8 cellular contexts compared by ENCODE assay signal in genomic region chr12:98397323-98398105, GRCh38.
DNase-seq lines count a peak whose midpoint lies in the region; TF ChIP-seq lines count a peak whose summit lies in the region.

No MANE protein-coding gene starts in this region.

- CTCF ChIA-PET in HEK293 (lab: Yijun Ruan, JAX) = interaction anchor here (0.6 to 4.1 kb wide), 21 partner anchors 9 to 1841 kb away, joined by 3 to 19 read pairs (median 4); partner anchors contain the start of gene TMPO
- CTCF ChIA-PET in activated naive CD4-positive, alpha-beta T cell treated with anti-CD3 and anti-CD28 coated beads, Interleukin-2, amount 10 ng/mL, durations not matched to agents 7 days and 5 days (lab: Charles Lee) = interaction anchor here (0.7 to 1.9 kb wide), 14 partner anchors 9 to 1413 kb away, joined by 3 to 8 read pairs (median 4); no protein-coding TSS in a partner anchor

- TF ChIP-seq CTCF in HEK293 (tag by site-specific recombination; IDR thresholded peaks at IDR 0.05) (peak; percentile 87), glutamatergic neuron (IDR thresholded peaks at IDR 0.05; ENCODE audit: partially characterized antibody, unreplicated experiment) (peak; percentile 93), ovary (IDR thresholded peaks at IDR 0.05) (peak; percentile 71 to 75 (median 71)), thyroid gland (IDR thresholded peaks at IDR 0.05) (peak; percentile 75 to 93 (median 92))

- H3K36me3 Mint-ChIP-seq in activated naive CD4-positive, alpha-beta T cell treated with anti-CD3 and anti-CD28 coated beads, Interleukin-2, amount 10 ng/mL, durations not matched to agents 7 days and 5 days = no peaks in the 10 kb centered on the region
- no peaks in the 10 kb centered on the region for H3K36me3 Mint-ChIP-seq in glutamatergic neuron (ENCODE audit: unreplicated experiment)

- TF ChIP-seq EP300 in ovary (IDR thresholded peaks at IDR 0.05) = no peak

- no peak overlapping the region; the same call in 1 of the 2 replicates for H3K27ac ChIP-seq in HEK293 (ENCODE audit: extremely low read depth, low read depth, low read length)
- no peak overlapping the region for H3K27ac ChIP-seq in ovary
- H3K27ac ChIP-seq in thyroid gland = peak overlapping the region in 2 of 3 donors; percentile 20 to 30

- WGBS in ovary, 3 donors = 17 to 20% (median 19%) methylated on average over 33 of the region's 33 CpGs
- WGBS in thyroid gland, 2 donors = 22% methylated on average over 33 of the region's 33 CpGs

- H3K4me1 ChIP-seq in HEK293 (ENCODE audit: control insufficient read depth, insufficient read depth, low read length) (peaks cover 7% of the 10 kb centered on the region), ovary (ENCODE audit: insufficient read depth) (no peaks in the 10 kb centered on the region), thyroid gland (peaks cover 8 to 26% of the 10 kb centered on the region in 2 donors)

- POLR2A ChIA-PET in HEK293 (lab: Yijun Ruan, JAX) = no interaction called here

- peak; percentile 26 for DNase-seq in GM04503 (ENCODE audit: low read depth)
- DNase-seq in MG63 = peak; percentile 70
- DNase-seq in SK-MEL-5 (ENCODE audit: low read depth, low spot score) = peak; percentile 84
- DNase-seq in activated naive CD4-positive, alpha-beta T cell treated with anti-CD3 and anti-CD28 coated beads, Interleukin-2, amount 10 ng/mL, durations not matched to agents 7 days and 5 days = peak; percentile 90
- DNase-seq in glutamatergic neuron = peak; percentile 84
- peak; percentile 68 to 87 (median 82) for DNase-seq in ovary
- DNase-seq in thyroid gland = peak; percentile 79 to 87

- H3K4me3 Mint-ChIP-seq in activated naive CD4-positive, alpha-beta T cell treated with anti-CD3 and anti-CD28 coated beads, Interleukin-2, amount 10 ng/mL, durations not matched to agents 7 days and 5 days = peak overlapping the region; percentile 74
- H3K4me3 Mint-ChIP-seq in glutamatergic neuron (ENCODE audit: unreplicated experiment) = peak overlapping the region; percentile 87

- peak overlapping the region; percentile 56 for H3K27ac Mint-ChIP-seq in activated naive CD4-positive, alpha-beta T cell treated with anti-CD3 and anti-CD28 coated beads, Interleukin-2, amount 10 ng/mL, durations not matched to agents 7 days and 5 days
- H3K27ac Mint-ChIP-seq in glutamatergic neuron (ENCODE audit: unreplicated experiment) = peak overlapping the region; percentile 22

- H3K4me1 Mint-ChIP-seq in activated naive CD4-positive, alpha-beta T cell treated with anti-CD3 and anti-CD28 coated beads, Interleukin-2, amount 10 ng/mL, durations not matched to agents 7 days and 5 days = peaks cover 41% of the 10 kb centered on the region
- H3K4me1 Mint-ChIP-seq in glutamatergic neuron (ENCODE audit: low read depth, unreplicated experiment) = peaks cover 22% of the 10 kb centered on the region

- peaks cover 2% of the 10 kb centered on the region for H3K9me3 Mint-ChIP-seq in activated naive CD4-positive, alpha-beta T cell treated with anti-CD3 and anti-CD28 coated beads, Interleukin-2, amount 10 ng/mL, durations not matched to agents 7 days and 5 days
- no peaks in the 10 kb centered on the region for H3K9me3 Mint-ChIP-seq in glutamatergic neuron (ENCODE audit: unreplicated experiment)

- H3K4me3 ChIP-seq in HEK293 (ENCODE audit: low read depth, low read length) (peak overlapping the region; percentile 0), MG63 (peak overlapping the region; percentile 15), ovary (peak overlapping the region; percentile 33), thyroid gland (replicated peaks in 1 of 3) (peak overlapping the region in 1 of 3 donors; percentile 10)

- TF ChIP-seq POLR2A in ovary (IDR thresholded peaks at IDR 0.05) (no peak), thyroid gland (IDR thresholded peaks at IDR 0.05) (no peak)

- H3K9me3 ChIP-seq in HEK293 (ENCODE audit: control insufficient read depth, insufficient read depth, low read depth, low read length) (no peaks in the 10 kb centered on the region), MG63 (no peaks in the 10 kb centered on the region), ovary (no peaks in the 10 kb centered on the region), thyroid gland (no peaks in the 10 kb centered on the region)

- intact Hi-C loops in ovary (cut with DNase I) (no loop called here), thyroid gland (cut with DNase I) (no loop called here)

- in situ Hi-C loops in SK-MEL-5 (cut with HindIII; ENCODE audit: low pct_unique_long_range_greater_than_20kb, low sequenced_read_pairs) = no loop called here

- no peaks in the 10 kb centered on the region for H3K36me3 ChIP-seq in HEK293 (ENCODE audit: control insufficient read depth in 2 of 2, insufficient read depth in 1 of 2, low read length in 2 of 2)
- no peaks in the 10 kb centered on the region for H3K36me3 ChIP-seq in MG63
- no peaks in the 10 kb centered on the region for H3K36me3 ChIP-seq in ovary
- H3K36me3 ChIP-seq in thyroid gland = no peaks in the 10 kb centered on the region

- H3K27me3 Mint-ChIP-seq in activated naive CD4-positive, alpha-beta T cell treated with anti-CD3 and anti-CD28 coated beads, Interleukin-2, amount 10 ng/mL, durations not matched to agents 7 days and 5 days = no peaks in the 10 kb centered on the region
- H3K27me3 Mint-ChIP-seq in glutamatergic neuron (ENCODE audit: unreplicated experiment) = no peaks in the 10 kb centered on the region

- H3K27me3 ChIP-seq in MG63 (no peaks in the 10 kb centered on the region), ovary (no peaks in the 10 kb centered on the region), thyroid gland (no peaks in the 10 kb centered on the region)

TF ChIP-seq in HEK293, 187 proteins besides CTCF, POLR2A, EP300 and RAD21 (continues in another document):
- no peak for TF ChIP-seq ZNF223 (tag by site-specific recombination; IDR thresholded peaks at IDR 0.05)
- TF ChIP-seq ZNF544 (tag by site-specific recombination; IDR thresholded peaks at IDR 0.05) = no peak
- no peak for TF ChIP-seq ZFP3 (tag by site-specific recombination; IDR thresholded peaks at IDR 0.05; ENCODE audit: low read depth)
- no peak for TF ChIP-seq KLF7 (tag by site-specific recombination; IDR thresholded peaks at IDR 0.05; ENCODE audit: borderline replicate concordance)
- TF ChIP-seq ZNF24 (tag by site-specific recombination; IDR thresholded peaks at IDR 0.05) = no peak
- no peak for TF ChIP-seq ZNF776 (tag by site-specific recombination; IDR thresholded peaks at IDR 0.05; ENCODE audit: borderline replicate concordance)
- peak; percentile 98 for TF ChIP-seq ZBTB17 (tag by site-specific recombination; IDR thresholded peaks at IDR 0.05)
- TF ChIP-seq, protein P1, sequence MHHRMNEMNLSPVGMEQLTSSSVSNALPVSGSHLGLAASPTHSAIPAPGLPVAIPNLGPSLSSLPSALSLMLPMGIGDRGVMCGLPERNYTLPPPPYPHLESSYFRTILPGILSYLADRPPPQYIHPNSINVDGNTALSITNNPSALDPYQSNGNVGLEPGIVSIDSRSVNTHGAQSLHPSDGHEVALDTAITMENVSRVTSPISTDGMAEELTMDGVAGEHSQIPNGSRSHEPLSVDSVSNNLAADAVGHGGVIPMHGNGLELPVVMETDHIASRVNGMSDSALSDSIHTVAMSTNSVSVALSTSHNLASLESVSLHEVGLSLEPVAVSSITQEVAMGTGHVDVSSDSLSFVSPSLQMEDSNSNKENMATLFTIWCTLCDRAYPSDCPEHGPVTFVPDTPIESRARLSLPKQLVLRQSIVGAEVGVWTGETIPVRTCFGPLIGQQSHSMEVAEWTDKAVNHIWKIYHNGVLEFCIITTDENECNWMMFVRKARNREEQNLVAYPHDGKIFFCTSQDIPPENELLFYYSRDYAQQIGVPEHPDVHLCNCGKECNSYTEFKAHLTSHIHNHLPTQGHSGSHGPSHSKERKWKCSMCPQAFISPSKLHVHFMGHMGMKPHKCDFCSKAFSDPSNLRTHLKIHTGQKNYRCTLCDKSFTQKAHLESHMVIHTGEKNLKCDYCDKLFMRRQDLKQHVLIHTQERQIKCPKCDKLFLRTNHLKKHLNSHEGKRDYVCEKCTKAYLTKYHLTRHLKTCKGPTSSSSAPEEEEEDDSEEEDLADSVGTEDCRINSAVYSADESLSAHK (tag by site-specific recombination; IDR thresholded peaks at IDR 0.05) = no peak
- peak; percentile 65 for TF ChIP-seq ZNF335 (tag by site-specific recombination; conservative IDR thresholded peaks at IDR 0.05)
- no peak for TF ChIP-seq ZNF843 (tag by site-specific recombination; IDR thresholded peaks at IDR 0.05)
- no peak for TF ChIP-seq ZNF266 (tag by site-specific recombination; IDR thresholded peaks at IDR 0.05; ENCODE audit: low read depth)
- TF ChIP-seq ZBTB20 (tag by site-specific recombination; IDR thresholded peaks at IDR 0.05) = no peak
- no peak for TF ChIP-seq ZBTB7A (tag by site-specific recombination; IDR thresholded peaks at IDR 0.05; ENCODE audit: low read depth)
- no peak for TF ChIP-seq ZNF677 (tag by site-specific recombination; IDR thresholded peaks at IDR 0.05)
- TF ChIP-seq ZNF549 (tag by site-specific recombination; IDR thresholded peaks at IDR 0.05) = no peak
- TF ChIP-seq ZNF133 (tag by site-specific recombination; IDR thresholded peaks at IDR 0.05) = no peak
- TF ChIP-seq ZNF391 (tag by site-specific recombination; IDR thresholded peaks at IDR 0.05; ENCODE audit: borderline replicate concordance, low read depth) = no peak
- no peak for TF ChIP-seq ZEB2 (tag by site-specific recombination; IDR thresholded peaks at IDR 0.05)
- peak; percentile 88 for TF ChIP-seq ZNF2 (tag by site-specific recombination; IDR thresholded peaks at IDR 0.05)
- TF ChIP-seq ZNF433 (tag by site-specific recombination; IDR thresholded peaks at IDR 0.05; ENCODE audit: low read depth) = no peak
- TF ChIP-seq ZNF654 (tag by site-specific recombination; IDR thresholded peaks at IDR 0.05; ENCODE audit: low read depth) = peak; percentile 97
- peak; percentile 100 for TF ChIP-seq ZNF561 (tag by site-specific recombination; IDR thresholded peaks at IDR 0.05; ENCODE audit: borderline replicate concordance)
- TF ChIP-seq ZNF660 (tag by site-specific recombination; IDR thresholded peaks at IDR 0.05) = peak; percentile 65; the same call in 1 of the 2 replicates
- no peak for TF ChIP-seq ZSCAN30 (tag by site-specific recombination; IDR thresholded peaks at IDR 0.05)
- no peak for TF ChIP-seq ZNF707 (tag by site-specific recombination; IDR thresholded peaks at IDR 0.05)
- no peak for TF ChIP-seq ZNF146 (tag by site-specific recombination; IDR thresholded peaks at IDR 0.05)
- no peak for TF ChIP-seq ZNF404 (tag by site-specific recombination; IDR thresholded peaks at IDR 0.05)

Comparison
In these comparisons a context has a peak if more than half of its experiments do, and no peak if none do; other contexts are left out.
1. DNase-seq: peak in every context shown above with its lines; median percentile 90 in activated naive CD4-positive, alpha-beta T cell treated with anti-CD3 and anti-CD28 coated beads, Interleukin-2, amount 10 ng/mL, durations not matched to agents 7 days and 5 days; 84 in SK-MEL-5; 84 in glutamatergic neuron; 83 in thyroid gland; 82 in ovary; 70 in MG63; 26 in GM04503.
2. H3K27ac ChIP-seq: peak in thyroid gland (2 of 3); none in HEK293 (single experiment) and ovary (0 of 2).
3. Peak in every context shown above with its lines, with median percentiles within 50 percentile points of each other: CTCF ChIP-seq.